Comparison of ENCODE assay signal across 2 cellular contexts in the genomic region with DNA sequence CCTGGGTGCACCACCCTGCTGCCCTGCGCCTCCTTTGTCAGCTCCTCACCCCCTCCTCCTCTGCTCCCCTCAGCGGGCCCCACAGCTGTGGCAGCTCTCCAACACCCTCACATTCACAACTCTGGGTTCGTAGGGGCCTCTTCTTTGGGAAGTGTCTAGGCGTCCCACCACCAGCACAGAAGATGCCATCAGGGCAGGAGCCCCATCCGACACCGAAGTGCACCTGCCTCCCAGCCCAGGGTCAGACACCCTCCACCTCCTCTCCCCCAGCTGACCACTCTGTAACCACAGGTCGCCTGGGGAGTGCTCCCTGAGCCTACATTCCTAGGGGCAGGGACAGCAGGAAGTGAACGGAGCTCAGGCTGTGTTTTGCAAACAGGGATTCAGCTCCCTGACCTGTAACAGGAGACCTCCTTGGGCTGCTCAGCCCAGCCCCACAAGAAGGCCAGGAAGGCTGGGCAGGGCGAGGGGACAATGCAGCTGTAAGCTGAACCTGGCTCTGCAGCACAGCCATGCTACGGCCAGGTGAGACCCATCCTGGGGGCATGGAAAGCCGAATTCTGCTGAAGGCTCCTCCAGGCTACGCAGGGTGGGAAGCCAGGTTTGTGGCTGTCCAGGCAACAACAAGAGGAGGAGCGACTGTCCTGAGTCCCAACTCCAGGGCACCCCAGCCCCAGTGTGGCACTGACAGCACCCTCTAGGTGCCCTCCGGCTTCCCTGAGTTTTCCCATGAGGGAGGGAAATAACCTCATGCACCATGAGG.
TF ChIP-seq lines count a peak whose summit lies in the region.

No MANE protein-coding gene starts in this region.

TF ChIP-seq in GM23338, 12 proteins besides CTCF, POLR2A, EP300 and RAD21 (continued from another document):
- TF ChIP-seq, protein P1, sequence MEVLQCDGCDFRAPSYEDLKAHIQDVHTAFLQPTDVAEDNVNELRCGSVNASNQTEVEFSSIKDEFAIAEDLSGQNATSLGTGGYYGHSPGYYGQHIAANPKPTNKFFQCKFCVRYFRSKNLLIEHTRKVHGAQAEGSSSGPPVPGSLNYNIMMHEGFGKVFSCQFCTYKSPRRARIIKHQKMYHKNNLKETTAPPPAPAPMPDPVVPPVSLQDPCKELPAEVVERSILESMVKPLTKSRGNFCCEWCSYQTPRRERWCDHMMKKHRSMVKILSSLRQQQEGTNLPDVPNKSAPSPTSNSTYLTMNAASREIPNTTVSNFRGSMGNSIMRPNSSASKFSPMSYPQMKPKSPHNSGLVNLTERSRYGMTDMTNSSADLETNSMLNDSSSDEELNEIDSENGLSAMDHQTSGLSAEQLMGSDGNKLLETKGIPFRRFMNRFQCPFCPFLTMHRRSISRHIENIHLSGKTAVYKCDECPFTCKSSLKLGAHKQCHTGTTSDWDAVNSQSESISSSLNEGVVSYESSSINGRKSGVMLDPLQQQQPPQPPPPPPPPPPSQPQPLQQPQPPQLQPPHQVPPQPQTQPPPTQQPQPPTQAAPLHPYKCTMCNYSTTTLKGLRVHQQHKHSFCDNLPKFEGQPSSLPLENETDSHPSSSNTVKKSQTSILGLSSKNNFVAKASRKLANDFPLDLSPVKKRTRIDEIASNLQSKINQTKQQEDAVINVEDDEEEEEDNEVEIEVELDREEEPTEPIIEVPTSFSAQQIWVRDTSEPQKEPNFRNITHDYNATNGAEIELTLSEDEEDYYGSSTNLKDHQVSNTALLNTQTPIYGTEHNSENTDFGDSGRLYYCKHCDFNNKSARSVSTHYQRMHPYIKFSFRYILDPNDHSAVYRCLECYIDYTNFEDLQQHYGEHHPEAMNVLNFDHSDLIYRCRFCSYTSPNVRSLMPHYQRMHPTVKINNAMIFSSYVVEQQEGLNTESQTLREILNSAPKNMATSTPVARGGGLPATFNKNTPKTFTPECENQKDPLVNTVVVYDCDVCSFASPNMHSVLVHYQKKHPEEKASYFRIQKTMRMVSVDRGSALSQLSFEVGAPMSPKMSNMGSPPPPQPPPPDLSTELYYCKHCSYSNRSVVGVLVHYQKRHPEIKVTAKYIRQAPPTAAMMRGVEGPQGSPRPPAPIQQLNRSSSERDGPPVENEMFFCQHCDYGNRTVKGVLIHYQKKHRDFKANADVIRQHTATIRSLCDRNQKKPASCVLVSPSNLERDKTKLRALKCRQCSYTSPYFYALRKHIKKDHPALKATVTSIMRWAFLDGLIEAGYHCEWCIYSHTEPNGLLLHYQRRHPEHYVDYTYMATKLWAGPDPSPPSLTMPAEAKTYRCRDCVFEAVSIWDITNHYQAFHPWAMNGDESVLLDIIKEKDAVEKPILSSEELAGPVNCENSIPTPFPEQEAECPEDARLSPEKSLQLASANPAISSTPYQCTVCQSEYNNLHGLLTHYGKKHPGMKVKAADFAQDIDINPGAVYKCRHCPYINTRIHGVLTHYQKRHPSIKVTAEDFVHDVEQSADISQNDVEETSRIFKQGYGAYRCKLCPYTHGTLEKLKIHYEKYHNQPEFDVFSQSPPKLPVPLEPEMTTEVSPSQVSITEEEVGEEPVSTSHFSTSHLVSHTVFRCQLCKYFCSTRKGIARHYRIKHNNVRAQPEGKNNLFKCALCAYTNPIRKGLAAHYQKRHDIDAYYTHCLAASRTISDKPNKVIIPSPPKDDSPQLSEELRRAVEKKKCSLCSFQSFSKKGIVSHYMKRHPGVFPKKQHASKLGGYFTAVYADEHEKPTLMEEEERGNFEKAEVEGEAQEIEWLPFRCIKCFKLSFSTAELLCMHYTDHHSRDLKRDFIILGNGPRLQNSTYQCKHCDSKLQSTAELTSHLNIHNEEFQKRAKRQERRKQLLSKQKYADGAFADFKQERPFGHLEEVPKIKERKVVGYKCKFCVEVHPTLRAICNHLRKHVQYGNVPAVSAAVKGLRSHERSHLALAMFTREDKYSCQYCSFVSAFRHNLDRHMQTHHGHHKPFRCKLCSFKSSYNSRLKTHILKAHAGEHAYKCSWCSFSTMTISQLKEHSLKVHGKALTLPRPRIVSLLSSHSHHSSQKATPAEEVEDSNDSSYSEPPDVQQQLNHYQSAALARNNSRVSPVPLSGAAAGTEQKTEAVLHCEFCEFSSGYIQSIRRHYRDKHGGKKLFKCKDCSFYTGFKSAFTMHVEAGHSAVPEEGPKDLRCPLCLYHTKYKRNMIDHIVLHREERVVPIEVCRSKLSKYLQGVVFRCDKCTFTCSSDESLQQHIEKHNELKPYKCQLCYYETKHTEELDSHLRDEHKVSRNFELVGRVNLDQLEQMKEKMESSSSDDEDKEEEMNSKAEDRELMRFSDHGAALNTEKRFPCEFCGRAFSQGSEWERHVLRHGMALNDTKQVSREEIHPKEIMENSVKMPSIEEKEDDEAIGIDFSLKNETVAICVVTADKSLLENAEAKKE (CRISPR knock-in tag; IDR thresholded peaks at IDR 0.05), result no peak
- TF ChIP-seq ZNF114 (CRISPR knock-in tag; IDR thresholded peaks at IDR 0.05) (no peak), EZH2 (IDR thresholded peaks at IDR 0.05; ENCODE audit: low read depth, unreplicated experiment) (no peak), JUNB (IDR thresholded peaks at IDR 0.05; ENCODE audit: unreplicated experiment) (no peak)
- TF ChIP-seq, protein P2, sequence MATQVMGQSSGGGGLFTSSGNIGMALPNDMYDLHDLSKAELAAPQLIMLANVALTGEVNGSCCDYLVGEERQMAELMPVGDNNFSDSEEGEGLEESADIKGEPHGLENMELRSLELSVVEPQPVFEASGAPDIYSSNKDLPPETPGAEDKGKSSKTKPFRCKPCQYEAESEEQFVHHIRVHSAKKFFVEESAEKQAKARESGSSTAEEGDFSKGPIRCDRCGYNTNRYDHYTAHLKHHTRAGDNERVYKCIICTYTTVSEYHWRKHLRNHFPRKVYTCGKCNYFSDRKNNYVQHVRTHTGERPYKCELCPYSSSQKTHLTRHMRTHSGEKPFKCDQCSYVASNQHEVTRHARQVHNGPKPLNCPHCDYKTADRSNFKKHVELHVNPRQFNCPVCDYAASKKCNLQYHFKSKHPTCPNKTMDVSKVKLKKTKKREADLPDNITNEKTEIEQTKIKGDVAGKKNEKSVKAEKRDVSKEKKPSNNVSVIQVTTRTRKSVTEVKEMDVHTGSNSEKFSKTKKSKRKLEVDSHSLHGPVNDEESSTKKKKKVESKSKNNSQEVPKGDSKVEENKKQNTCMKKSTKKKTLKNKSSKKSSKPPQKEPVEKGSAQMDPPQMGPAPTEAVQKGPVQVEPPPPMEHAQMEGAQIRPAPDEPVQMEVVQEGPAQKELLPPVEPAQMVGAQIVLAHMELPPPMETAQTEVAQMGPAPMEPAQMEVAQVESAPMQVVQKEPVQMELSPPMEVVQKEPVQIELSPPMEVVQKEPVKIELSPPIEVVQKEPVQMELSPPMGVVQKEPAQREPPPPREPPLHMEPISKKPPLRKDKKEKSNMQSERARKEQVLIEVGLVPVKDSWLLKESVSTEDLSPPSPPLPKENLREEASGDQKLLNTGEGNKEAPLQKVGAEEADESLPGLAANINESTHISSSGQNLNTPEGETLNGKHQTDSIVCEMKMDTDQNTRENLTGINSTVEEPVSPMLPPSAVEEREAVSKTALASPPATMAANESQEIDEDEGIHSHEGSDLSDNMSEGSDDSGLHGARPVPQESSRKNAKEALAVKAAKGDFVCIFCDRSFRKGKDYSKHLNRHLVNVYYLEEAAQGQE (IDR thresholded peaks at IDR 0.05; ENCODE audit: unreplicated experiment), result no peak

TF ChIP-seq in WTC11, 78 proteins besides CTCF, POLR2A, EP300 and RAD21 (continued from another document):
- TF ChIP-seq, protein P3, sequence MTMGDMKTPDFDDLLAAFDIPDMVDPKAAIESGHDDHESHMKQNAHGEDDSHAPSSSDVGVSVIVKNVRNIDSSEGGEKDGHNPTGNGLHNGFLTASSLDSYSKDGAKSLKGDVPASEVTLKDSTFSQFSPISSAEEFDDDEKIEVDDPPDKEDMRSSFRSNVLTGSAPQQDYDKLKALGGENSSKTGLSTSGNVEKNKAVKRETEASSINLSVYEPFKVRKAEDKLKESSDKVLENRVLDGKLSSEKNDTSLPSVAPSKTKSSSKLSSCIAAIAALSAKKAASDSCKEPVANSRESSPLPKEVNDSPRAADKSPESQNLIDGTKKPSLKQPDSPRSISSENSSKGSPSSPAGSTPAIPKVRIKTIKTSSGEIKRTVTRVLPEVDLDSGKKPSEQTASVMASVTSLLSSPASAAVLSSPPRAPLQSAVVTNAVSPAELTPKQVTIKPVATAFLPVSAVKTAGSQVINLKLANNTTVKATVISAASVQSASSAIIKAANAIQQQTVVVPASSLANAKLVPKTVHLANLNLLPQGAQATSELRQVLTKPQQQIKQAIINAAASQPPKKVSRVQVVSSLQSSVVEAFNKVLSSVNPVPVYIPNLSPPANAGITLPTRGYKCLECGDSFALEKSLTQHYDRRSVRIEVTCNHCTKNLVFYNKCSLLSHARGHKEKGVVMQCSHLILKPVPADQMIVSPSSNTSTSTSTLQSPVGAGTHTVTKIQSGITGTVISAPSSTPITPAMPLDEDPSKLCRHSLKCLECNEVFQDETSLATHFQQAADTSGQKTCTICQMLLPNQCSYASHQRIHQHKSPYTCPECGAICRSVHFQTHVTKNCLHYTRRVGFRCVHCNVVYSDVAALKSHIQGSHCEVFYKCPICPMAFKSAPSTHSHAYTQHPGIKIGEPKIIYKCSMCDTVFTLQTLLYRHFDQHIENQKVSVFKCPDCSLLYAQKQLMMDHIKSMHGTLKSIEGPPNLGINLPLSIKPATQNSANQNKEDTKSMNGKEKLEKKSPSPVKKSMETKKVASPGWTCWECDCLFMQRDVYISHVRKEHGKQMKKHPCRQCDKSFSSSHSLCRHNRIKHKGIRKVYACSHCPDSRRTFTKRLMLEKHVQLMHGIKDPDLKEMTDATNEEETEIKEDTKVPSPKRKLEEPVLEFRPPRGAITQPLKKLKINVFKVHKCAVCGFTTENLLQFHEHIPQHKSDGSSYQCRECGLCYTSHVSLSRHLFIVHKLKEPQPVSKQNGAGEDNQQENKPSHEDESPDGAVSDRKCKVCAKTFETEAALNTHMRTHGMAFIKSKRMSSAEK (CRISPR knock-in tag; IDR thresholded peaks at IDR 0.05; ENCODE audit: borderline replicate concordance), result no peak
- TF ChIP-seq ZNF232 (CRISPR knock-in tag; IDR thresholded peaks at IDR 0.05) (no peak), ZBTB21 (CRISPR knock-in tag; IDR thresholded peaks at IDR 0.05; ENCODE audit: borderline replicate concordance) (no peak), HMGA2 (CRISPR knock-in tag; IDR thresholded peaks at IDR 0.05) (no peak), RELA (CRISPR knock-in tag; IDR thresholded peaks at IDR 0.05; ENCODE audit: borderline replicate concordance) (no peak), ETV6 (CRISPR knock-in tag; IDR thresholded peaks at IDR 0.05) (no peak)
- TF ChIP-seq, protein P4, sequence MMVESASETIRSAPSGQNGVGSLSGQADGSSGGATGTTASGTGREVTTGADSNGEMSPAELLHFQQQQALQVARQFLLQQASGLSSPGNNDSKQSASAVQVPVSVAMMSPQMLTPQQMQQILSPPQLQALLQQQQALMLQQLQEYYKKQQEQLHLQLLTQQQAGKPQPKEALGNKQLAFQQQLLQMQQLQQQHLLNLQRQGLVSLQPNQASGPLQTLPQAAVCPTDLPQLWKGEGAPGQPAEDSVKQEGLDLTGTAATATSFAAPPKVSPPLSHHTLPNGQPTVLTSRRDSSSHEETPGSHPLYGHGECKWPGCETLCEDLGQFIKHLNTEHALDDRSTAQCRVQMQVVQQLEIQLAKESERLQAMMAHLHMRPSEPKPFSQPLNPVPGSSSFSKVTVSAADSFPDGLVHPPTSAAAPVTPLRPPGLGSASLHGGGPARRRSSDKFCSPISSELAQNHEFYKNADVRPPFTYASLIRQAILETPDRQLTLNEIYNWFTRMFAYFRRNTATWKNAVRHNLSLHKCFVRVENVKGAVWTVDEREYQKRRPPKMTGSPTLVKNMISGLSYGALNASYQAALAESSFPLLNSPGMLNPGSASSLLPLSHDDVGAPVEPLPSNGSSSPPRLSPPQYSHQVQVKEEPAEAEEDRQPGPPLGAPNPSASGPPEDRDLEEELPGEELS (CRISPR knock-in tag; IDR thresholded peaks at IDR 0.05), result no peak
- TF ChIP-seq, protein P5, sequence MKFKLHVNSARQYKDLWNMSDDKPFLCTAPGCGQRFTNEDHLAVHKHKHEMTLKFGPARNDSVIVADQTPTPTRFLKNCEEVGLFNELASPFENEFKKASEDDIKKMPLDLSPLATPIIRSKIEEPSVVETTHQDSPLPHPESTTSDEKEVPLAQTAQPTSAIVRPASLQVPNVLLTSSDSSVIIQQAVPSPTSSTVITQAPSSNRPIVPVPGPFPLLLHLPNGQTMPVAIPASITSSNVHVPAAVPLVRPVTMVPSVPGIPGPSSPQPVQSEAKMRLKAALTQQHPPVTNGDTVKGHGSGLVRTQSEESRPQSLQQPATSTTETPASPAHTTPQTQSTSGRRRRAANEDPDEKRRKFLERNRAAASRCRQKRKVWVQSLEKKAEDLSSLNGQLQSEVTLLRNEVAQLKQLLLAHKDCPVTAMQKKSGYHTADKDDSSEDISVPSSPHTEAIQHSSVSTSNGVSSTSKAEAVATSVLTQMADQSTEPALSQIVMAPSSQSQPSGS (CRISPR knock-in tag; IDR thresholded peaks at IDR 0.05; ENCODE audit: borderline replicate concordance, low read depth), result no peak
